In genomic region chr1:177163844-177164379, GRCh38 we compare ENCODE assay signal across 8 cellular contexts. TPM values are rescaled to one million over a fixed set of nuclear protein-coding genes. Genes with fewer than 3 reads are reported as not detected.
DNase-seq lines count a peak whose midpoint lies in the region; TF ChIP-seq lines count a peak whose summit lies in the region.
"Had no signal": no experiment of that assay in that cellular context is flagged by ENCODE, and none has a peak within 500 bp of the region (broad histone marks: within the 10 kb centered on the region; RNA-seq: fewer than 3 reads in every experiment).

No MANE protein-coding gene starts in this region.

- TF ChIP-seq CTCF in breast epithelium (IDR thresholded peaks at IDR 0.05): no peak

- intact Hi-C loops in breast epithelium (cut with DNase I; ENCODE audit: low total_unique reads): loop anchor here (2.0 kb wide), 1 partner anchor 69 kb away; no protein-coding TSS in a partner anchor

- no peak for DNase-seq in breast epithelium (ENCODE audit: low spot score in 2 of 2)
- no peak for DNase-seq in middle frontal gyrus (ENCODE audit: extremely low spot score, low spot score)
- DNase-seq in HuH-7 (ENCODE audit: low spot score): no peak
- no peak for DNase-seq in activated naive CD4-positive, alpha-beta T cell treated with Interleukin-2 at 50 U/mL for 16 hours

- H3K9me3 ChIP-seq in HUES48 (ENCODE audit: control insufficient read depth, insufficient read depth, low read length): no peaks in the 10 kb centered on the region
- H3K9me3 ChIP-seq in breast epithelium: no peaks in the 10 kb centered on the region
- H3K9me3 ChIP-seq in stomach smooth muscle (ENCODE audit: control insufficient read depth in 2 of 2, low read length in 2 of 2): no peaks in the 10 kb centered on the region

- H3K27ac ChIP-seq in HUES48 (ENCODE audit: low read depth, low read length): no peak overlapping the region
- H3K27ac ChIP-seq in breast epithelium: no peak overlapping the region
- peak overlapping the region; percentile 66 for H3K27ac ChIP-seq in layer of hippocampus (ENCODE audit: low read depth, low read length)
- no peak overlapping the region for H3K27ac ChIP-seq in stomach smooth muscle (ENCODE audit: low read length)

- peaks cover 78% of the 10 kb centered on the region for H3K27me3 ChIP-seq in HUES48 (ENCODE audit: control insufficient read depth, insufficient read depth, low read length)
- peaks cover 3 to 28% of the 10 kb centered on the region in 2 donors for H3K27me3 ChIP-seq in breast epithelium
- no peaks in the 10 kb centered on the region for H3K27me3 ChIP-seq in layer of hippocampus (ENCODE audit: control insufficient read depth, insufficient read depth, low read length)
- H3K27me3 ChIP-seq in stomach smooth muscle (ENCODE audit: control insufficient read depth in 1 of 2, insufficient read depth in 2 of 2, low read length in 2 of 2): peaks cover 16 to 37% of the 10 kb centered on the region in 2 donors

- H3K9ac ChIP-seq in HUES48 (ENCODE audit: low read depth, low read length) (no peak overlapping the region; the same call in 1 of the 2 replicates), stomach smooth muscle (ENCODE audit: low read length in 2 of 2) (no peak overlapping the region)

- no peak for TF ChIP-seq POLR2A in breast epithelium (IDR thresholded peaks at IDR 0.05)

- no peaks in the 10 kb centered on the region for H3K36me3 ChIP-seq in HUES48 (ENCODE audit: control insufficient read depth, insufficient read depth, low read length)
- no peaks in the 10 kb centered on the region for H3K36me3 ChIP-seq in breast epithelium
- no peaks in the 10 kb centered on the region for H3K36me3 ChIP-seq in stomach smooth muscle (ENCODE audit: control insufficient read depth in 2 of 2, insufficient read depth in 2 of 2, low read length in 2 of 2)

- H3K4me3 ChIP-seq in HUES48 (ENCODE audit: low read depth, low read length): peak overlapping the region; percentile 81
- peak overlapping the region; percentile 17 to 72 (median 53) for H3K4me3 ChIP-seq in breast epithelium
- peak overlapping the region; percentile 38 to 66 for H3K4me3 ChIP-seq in stomach smooth muscle (ENCODE audit: low read length in 2 of 2)

- H3K4me1 ChIP-seq in HUES48 (ENCODE audit: control insufficient read depth, insufficient read depth, low read length) (no peaks in the 10 kb centered on the region), breast epithelium (peaks cover 0 to 7% of the 10 kb centered on the region in 2 donors), stomach smooth muscle (ENCODE audit: control insufficient read depth, insufficient read depth, low read length) (no peaks in the 10 kb centered on the region)

RNA-seq across cellular contexts. Expression of gene ASTN1, which starts 0.6 kb away (rescaled TPM):
- total RNA-seq in breast epithelium: 1 to 10 TPM in 1 of 3 donors, under 1 TPM in 2; 0.16 to 1.5 (median 0.33) TPM

RNA-seq across cellular contexts. Expression of gene BRINP2, which starts 6.8 kb away (rescaled TPM):
- 1 to 10 TPM in 2 of 3 donors, under 1 TPM in 1; 0.48 to 2.9 (median 1.5) TPM for total RNA-seq in breast epithelium
- total RNA-seq: renal cortical epithelial cell had no signal
